14 cellular contexts compared by ENCODE assay signal in the genomic region with DNA sequence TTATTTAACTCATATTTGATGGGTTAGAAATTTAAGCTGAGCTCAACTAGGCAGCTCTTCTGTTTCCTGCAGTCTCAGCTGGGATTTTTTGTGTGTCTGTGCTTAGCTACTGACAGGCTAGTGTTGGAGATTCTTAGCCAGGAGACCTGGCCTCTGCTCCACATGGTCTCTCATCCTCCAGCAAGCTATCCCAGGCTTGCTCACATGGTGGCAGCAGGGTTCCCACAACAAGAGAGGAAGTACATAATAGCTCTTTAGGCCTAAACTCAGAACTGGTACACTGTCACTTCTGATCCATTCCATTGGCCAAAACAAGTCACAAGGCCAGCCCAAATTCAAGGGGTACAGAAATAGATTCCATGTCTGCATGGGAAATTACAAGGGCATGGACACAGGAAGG.
DNase-seq lines count a peak whose midpoint lies in the region; FAIRE-seq and TF ChIP-seq lines count a peak whose summit lies in the region.
"Had no signal": no experiment of that assay in that cellular context is flagged by ENCODE, and none has a peak within 500 bp of the region (broad histone marks: within the 10 kb centered on the region; RNA-seq: fewer than 3 reads in every experiment).

No MANE protein-coding gene starts in this region.

- H3K27me3 ChIP-seq in Loucy (ENCODE audit: insufficient read depth, low read length, poor library complexity, severe bottlenecking) (no peaks in the 10 kb centered on the region), WERI-Rb-1 (ENCODE audit: insufficient read depth, low read depth, severe bottlenecking) (no peaks in the 10 kb centered on the region), neural progenitor cell (no peaks in the 10 kb centered on the region)
- H3K27me3 ChIP-seq: body of pancreas had no signal

- H3K9me3 ChIP-seq in Loucy (ENCODE audit: insufficient read depth, low read depth, low read length): 0 out of 2 replicates have a peak, but pooled peaks cover 2% of the 10 kb centered on the region
- H3K9me3 ChIP-seq in WERI-Rb-1 (ENCODE audit: severe bottlenecking): peaks cover 8% of the 10 kb centered on the region
- H3K9me3 ChIP-seq in neural progenitor cell (ENCODE audit: low read depth): no peaks in the 10 kb centered on the region
- peaks cover 0 to 3% of the 10 kb centered on the region in 2 donors for H3K9me3 ChIP-seq in kidney (ENCODE audit: control insufficient read depth in 1 of 2, low read length in 2 of 2)

- no peaks in the 10 kb centered on the region for H3K4me1 Mint-ChIP-seq in neural progenitor cell
- H3K4me1 Mint-ChIP-seq: B cell, T-cell had no signal

- H3K79me2 ChIP-seq in Loucy (ENCODE audit: insufficient read depth, low read length) (no peaks in the 10 kb centered on the region), neural progenitor cell (ENCODE audit: low read depth) (no peaks in the 10 kb centered on the region)

- no peaks in the 10 kb centered on the region for H3F3A ChIP-seq in Loucy (ENCODE audit: low read depth)
- no peaks in the 10 kb centered on the region for H3F3A ChIP-seq in neural progenitor cell (ENCODE audit: low read depth)

- no peak overlapping the region for H3K4me3 Mint-ChIP-seq in neural progenitor cell
- H3K4me3 Mint-ChIP-seq: B cell, T-cell had no signal

- no peaks in the 10 kb centered on the region for H3K9me2 ChIP-seq in Loucy (replicated peaks; ENCODE audit: low read depth, low read length)

- H3K27ac ChIP-seq in WERI-Rb-1: no peak overlapping the region
- no peak overlapping the region for H3K27ac ChIP-seq in neural progenitor cell
- H3K27ac ChIP-seq in kidney (ENCODE audit: low read depth in 2 of 2, low read length in 2 of 2): no peak overlapping the region
- H3K27ac ChIP-seq: body of pancreas had no signal

- DNase-seq in activated CD4-positive, alpha-beta T cell treated with anti-CD3 and anti-CD28 coated beads for 48 hours: peak; percentile 5
- DNase-seq in activated CD4-positive, alpha-beta T cell treated with anti-CD3 and anti-CD28 coated beads for 4 hours: no peak
- peak; percentile 87 for DNase-seq in WERI-Rb-1
- DNase-seq in neural progenitor cell (ENCODE audit: low spot score): peak; percentile 23
- DNase-seq in GM10266 (ENCODE audit: extremely low spot score): no peak
- DNase-seq in NCI-H510A (lab: John Stamatoyannopoulos, UW): no peak
- no peak for DNase-seq in kidney
- DNase-seq: activated CD8-positive, alpha-beta memory T cell treated with anti-CD3 and anti-CD28 coated beads, Interleukin-2, amount 50 U/mL, for 48 hours; body of pancreas; NCI-H2029 treated with DMSO at 0.1 percent for 48 hours; right cardiac atrium; T-cell had no signal

- H3K27ac Mint-ChIP-seq in neural progenitor cell: no peak overlapping the region
- H3K27ac Mint-ChIP-seq: B cell, T-cell had no signal

- no peaks in the 10 kb centered on the region for H3K36me3 Mint-ChIP-seq in neural progenitor cell
- H3K36me3 Mint-ChIP-seq: T-cell had no signal

- H3K9ac ChIP-seq in Loucy (ENCODE audit: low read depth, low read length, poor library complexity, severe bottlenecking): no peak overlapping the region
- no peak overlapping the region for H3K9ac ChIP-seq in neural progenitor cell
- H3K9ac ChIP-seq in kidney (ENCODE audit: low read length in 2 of 2): no peak overlapping the region

- intact Hi-C loops in kidney (cut with DNase I): loop anchor here (5.0 kb wide), 1 partner anchor 108 kb away; no protein-coding TSS in a partner anchor

- H3K9me3 Mint-ChIP-seq in neural progenitor cell: peaks cover 15% of the 10 kb centered on the region

- H4K20me1 ChIP-seq in Loucy (ENCODE audit: insufficient read depth, low read length, poor library complexity, severe bottlenecking) (no peaks in the 10 kb centered on the region), neural progenitor cell (ENCODE audit: low read depth) (no peaks in the 10 kb centered on the region)

- H3K36me3 ChIP-seq in Loucy (ENCODE audit: insufficient read depth, low read length) (no peaks in the 10 kb centered on the region), WERI-Rb-1 (no peaks in the 10 kb centered on the region), neural progenitor cell (no peaks in the 10 kb centered on the region), kidney (ENCODE audit: control insufficient read depth in 1 of 2, insufficient read depth in 2 of 2, low read length in 2 of 2) (no peaks in the 10 kb centered on the region)

- H3K4me3 ChIP-seq in Loucy (ENCODE audit: low read length, poor library complexity, severe bottlenecking) (no peak overlapping the region), WERI-Rb-1 (ENCODE audit: low read depth, low read length) (no peak overlapping the region), neural progenitor cell (no peak overlapping the region), kidney (ENCODE audit: low read length in 2 of 2) (no peak overlapping the region)
- H3K4me3 ChIP-seq: body of pancreas had no signal

- H2AFZ ChIP-seq in Loucy (ENCODE audit: low read length): no peak overlapping the region
- H2AFZ ChIP-seq in neural progenitor cell (replicated peaks): no peak overlapping the region

- FAIRE-seq in kidney (lab: Jason Lieb, UNC): no peak

- H3K27me3 Mint-ChIP-seq in neural progenitor cell (ENCODE audit: insufficient read depth, low read depth): no peaks in the 10 kb centered on the region
- H3K27me3 Mint-ChIP-seq: B cell, T-cell had no signal

- TF ChIP-seq CTCF in Loucy (conservative IDR thresholded peaks at IDR 0.05; ENCODE audit: low read length) (peak; percentile 38), WERI-Rb-1 (IDR thresholded peaks at IDR 0.05; ENCODE audit: low read depth, low read length) (peak; percentile 89), neural progenitor cell (IDR thresholded peaks at IDR 0.05) (peak; percentile 31), GM10266 (IDR thresholded peaks at IDR 0.05; ENCODE audit: control insufficient read depth, insufficient read depth, low read depth, missing control alignments) (no peak), kidney (IDR thresholded peaks at IDR 0.05; ENCODE audit: borderline replicate concordance, extremely low read depth, insufficient read depth) (no peak)

- H3K4me1 ChIP-seq in Loucy (ENCODE audit: insufficient read depth, low read length, poor library complexity, severe bottlenecking) (no peaks in the 10 kb centered on the region), neural progenitor cell (no peaks in the 10 kb centered on the region), kidney (ENCODE audit: control insufficient read depth in 1 of 2, insufficient read depth in 1 of 2, low read depth in 1 of 2, low read length in 2 of 2) (no peaks in the 10 kb centered on the region)

- H3K4me2 ChIP-seq in Loucy (ENCODE audit: low read depth, low read length, poor library complexity, severe bottlenecking) (no peak overlapping the region), neural progenitor cell (no peak overlapping the region)

Comparison
In these comparisons a context has a peak if more than half of its experiments do, and no peak if none do; other contexts are left out.
1. DNase-seq: peak in activated CD4-positive, alpha-beta T cell treated with anti-CD3 and anti-CD28 coated beads for 48 hours (single experiment), WERI-Rb-1 (single experiment) and neural progenitor cell (single experiment); none in activated CD4-positive, alpha-beta T cell treated with anti-CD3 and anti-CD28 coated beads for 4 hours (0 of 2), GM10266 (single experiment), NCI-H510A (single experiment) and kidney (single experiment).
2. CTCF ChIP-seq: peak in Loucy (single experiment), WERI-Rb-1 (single experiment) and neural progenitor cell (single experiment); none in GM10266 (single experiment) and kidney (single experiment).